In genomic region chrX:77431227-77431626, GRCh38 we compare ENCODE assay signal across 12 cellular contexts. TPM values are rescaled to one million over a fixed set of nuclear protein-coding genes. Genes with fewer than 3 reads are reported as not detected.
A peak's percentile ranks its signal among the peaks of the same experiment; 100 is the strongest.
DNase-seq lines count a peak whose midpoint lies in the region; ATAC-seq and TF ChIP-seq lines count a peak whose summit lies in the region.
"Had no signal": no experiment of that assay in that cellular context is flagged by ENCODE, and none has a peak within 500 bp of the region (broad histone marks: within the 10 kb centered on the region; RNA-seq: fewer than 3 reads in every experiment).

No MANE protein-coding gene starts in this region.

- TF ChIP-seq EP300 in gastroesophageal sphincter (IDR thresholded peaks at IDR 0.05), result no peak

- no peaks in the 10 kb centered on the region for H3K27me3 ChIP-seq in left ventricle myocardium inferior (ENCODE audit: low read depth)
- no peaks in the 10 kb centered on the region for H3K27me3 ChIP-seq in gastroesophageal sphincter
- no peaks in the 10 kb centered on the region for H3K27me3 ChIP-seq in Peyer's patch
- H3K27me3 ChIP-seq: transverse colon had no signal

- ATAC-seq in Right ventricle myocardium superior (ENCODE audit: poor library complexity) (peak; percentile 83), gastroesophageal sphincter (peak; percentile 84), GM18868 (IDR thresholded peaks at IDR 0.05; ENCODE audit: unreplicated experiment) (no peak)

- TF ChIP-seq POLR2A in gastroesophageal sphincter (IDR thresholded peaks at IDR 0.05), result no peak
- no peak for TF ChIP-seq POLR2A in Peyer's patch (IDR thresholded peaks at IDR 0.05)

- H3K27ac ChIP-seq in left ventricle myocardium inferior (replicated peaks), result no peak overlapping the region
- H3K27ac ChIP-seq in gastroesophageal sphincter, result no peak overlapping the region
- no peak overlapping the region for H3K27ac ChIP-seq in Peyer's patch
- H3K27ac ChIP-seq: transverse colon had no signal

- H3K4me1 Mint-ChIP-seq in CD14-positive monocyte, result peaks cover 7% of the 10 kb centered on the region
- H3K4me1 Mint-ChIP-seq: activated B cell treated with CpG ODN at 0.5 μM for 24 hours had no signal

- peaks cover 0 to 1% (median 1%) of the 10 kb centered on the region in 3 donors for H3K27me3 Mint-ChIP-seq in CD14-positive monocyte (ENCODE audit: low read depth in 3 of 3)
- H3K27me3 Mint-ChIP-seq: activated B cell treated with CpG ODN at 0.5 μM for 24 hours had no signal

- no peaks in the 10 kb centered on the region for H3K36me3 Mint-ChIP-seq in CD14-positive monocyte
- H3K36me3 Mint-ChIP-seq: IgD-negative memory B cell had no signal

- no peaks in the 10 kb centered on the region for H3K36me3 ChIP-seq in left ventricle myocardium inferior
- H3K36me3 ChIP-seq in gastroesophageal sphincter, result no peaks in the 10 kb centered on the region
- no peaks in the 10 kb centered on the region for H3K36me3 ChIP-seq in Peyer's patch
- H3K36me3 ChIP-seq: transverse colon had no signal

- no peaks in the 10 kb centered on the region for H3K9me3 ChIP-seq in left ventricle myocardium inferior (replicated peaks)
- H3K9me3 ChIP-seq in gastroesophageal sphincter, result no peaks in the 10 kb centered on the region
- H3K9me3 ChIP-seq in Peyer's patch, result no peaks in the 10 kb centered on the region
- H3K9me3 ChIP-seq: transverse colon had no signal

- H3K4me1 ChIP-seq in left ventricle myocardium inferior (no peaks in the 10 kb centered on the region), gastroesophageal sphincter (no peaks in the 10 kb centered on the region), Peyer's patch (no peaks in the 10 kb centered on the region)
- H3K4me1 ChIP-seq: transverse colon had no signal

- intact Hi-C loops in Right ventricle myocardium superior (cut with DNase I) (no loop called here), left ventricle myocardium inferior (cut with micrococcal nuclease) (no loop called here), CD14-positive monocyte (cut with micrococcal nuclease) (no loop called here)

- DNase-seq in Right ventricle myocardium superior (peak; percentile 39), left ventricle myocardium inferior (no peak), RPMI7951 (ENCODE audit: low read depth) (peak; percentile 88), NCI-H1694 treated with DMSO at 0.1 percent for 48 hours (lab: John Stamatoyannopoulos, UW) (no peak), Peyer's patch (no peak), CD14-positive monocyte (ENCODE audit: low spot score) (no peak)
- DNase-seq: activated B cell treated with CpG ODN at 0.5 μM for 24 hours, activated gamma-delta T cell treated with Interleukin-2 at 50 U/mL for 16 hours, transverse colon had no signal

- 17 to 30% methylated on average over 2 of the region's 5 CpGs for WGBS in gastroesophageal sphincter (ENCODE audit: low coverage in 1 of 2), 2 donors

- H3K27ac Mint-ChIP-seq in CD14-positive monocyte, result no peak overlapping the region
- H3K27ac Mint-ChIP-seq: activated B cell treated with CpG ODN at 0.5 μM for 24 hours, IgD-negative memory B cell had no signal

- peaks cover 0 to 1% (median 0%) of the 10 kb centered on the region in 7 donors for H3K9me3 Mint-ChIP-seq in CD14-positive monocyte
- H3K9me3 Mint-ChIP-seq: activated B cell treated with CpG ODN at 0.5 μM for 24 hours, IgD-negative memory B cell had no signal

- peak overlapping the region in 1 of 2 donors; percentile 11 for H3K4me3 Mint-ChIP-seq in CD14-positive monocyte
- H3K4me3 Mint-ChIP-seq: activated B cell treated with CpG ODN at 0.5 μM for 24 hours, IgD-negative memory B cell had no signal

- H3K4me3 ChIP-seq in left ventricle myocardium inferior (no peak overlapping the region), gastroesophageal sphincter (no peak overlapping the region), Peyer's patch (no peak overlapping the region)
- H3K4me3 ChIP-seq: transverse colon had no signal

- TF ChIP-seq CTCF in left ventricle myocardium inferior (IDR thresholded peaks at IDR 0.05; ENCODE audit: borderline replicate concordance), result no peak
- no peak for TF ChIP-seq CTCF in gastroesophageal sphincter (IDR thresholded peaks at IDR 0.05)
- TF ChIP-seq CTCF in Peyer's patch (IDR thresholded peaks at IDR 0.05), result no peak
- TF ChIP-seq CTCF in CD14-positive monocyte (IDR thresholded peaks at IDR 0.05), result no peak

RNA-seq across cellular contexts. Expression of gene FGF16, which starts 16.0 kb away (rescaled TPM):
- total RNA-seq in Right ventricle myocardium superior, result not detected
- total RNA-seq in left ventricle myocardium inferior, result 0.14 TPM
- not detected in 2 replicates for total RNA-seq in RPMI7951 (2014; rRNA removed; shearing (Covaris generic))
- total RNA-seq in gastroesophageal sphincter, result under 1 TPM in 1 of 4 donors, not detected in 3; 0.23 TPM
- total RNA-seq in Peyer's patch, result not detected
- polyA plus RNA-seq in CD14-positive monocyte, result not detected
- total RNA-seq: activated B cell treated with CpG ODN at 0.5 μM for 24 hours, transverse colon had no signal
- polyA plus RNA-seq: IgD-negative memory B cell had no signal

Comparison
In these comparisons a context has a peak if more than half of its experiments do, and no peak if none do; other contexts are left out.
1. DNase-seq: peak in Right ventricle myocardium superior (single experiment) and RPMI7951 (single experiment); none in left ventricle myocardium inferior (single experiment), NCI-H1694 treated with DMSO at 0.1 percent for 48 hours (single experiment), Peyer's patch (0 of 3) and CD14-positive monocyte (single experiment).